20 cellular contexts compared by ENCODE assay signal in the genomic region with DNA sequence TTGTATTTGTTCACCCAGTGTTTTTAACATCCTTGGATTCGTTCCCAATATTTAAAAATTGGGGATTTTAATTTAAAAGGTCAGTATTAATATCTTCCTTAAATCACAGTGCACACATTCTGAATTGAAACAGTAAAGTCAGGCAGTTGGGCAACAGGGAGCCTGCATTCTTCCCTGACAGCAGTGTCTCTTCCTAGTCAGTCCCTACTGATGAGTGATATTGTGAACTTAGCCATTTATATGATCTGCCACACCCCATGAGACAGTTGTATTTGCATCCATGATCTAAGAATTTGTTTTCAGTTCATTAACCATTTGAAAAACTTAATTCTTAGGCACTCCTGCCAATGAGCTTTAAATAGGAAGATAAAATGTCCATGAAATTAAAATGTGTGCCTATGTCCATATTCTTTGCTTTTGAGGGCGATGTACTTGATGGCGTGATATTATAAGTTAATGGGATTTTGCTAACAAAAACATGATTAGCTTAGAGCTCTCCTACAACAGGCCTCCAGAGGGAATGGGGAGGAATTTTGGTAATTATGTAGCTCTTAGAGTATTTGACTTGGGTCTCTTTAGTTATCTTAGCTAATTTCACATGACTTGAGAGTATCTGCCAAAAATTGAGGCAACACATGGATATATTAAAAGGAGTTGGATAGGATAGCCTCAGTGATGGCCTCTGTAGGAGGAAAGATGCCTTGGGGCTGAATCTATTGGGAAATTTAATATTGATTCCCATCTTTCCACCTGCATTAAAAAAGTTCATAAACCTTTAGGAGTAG.
"Had no signal": no experiment of that assay in that cellular context is flagged by ENCODE, and none has a peak within 500 bp of the region (broad histone marks: within the 10 kb centered on the region; RNA-seq: fewer than 3 reads in every experiment).

No MANE protein-coding gene starts in this region.

- H3K36me3 ChIP-seq: tibial nerve had no signal

- ATAC-seq: activated T-cell treated with anti-CD3 and anti-CD28 coated beads, Interleukin-2, amount 50 U/mL, for 4 hours; natural killer cell; stimulated activated naive CD8-positive, alpha-beta T cell treated with anti-CD3 and anti-CD28 coated beads, Interleukin-15, Interleukin-2, amounts not matched to agents 100 U/mL and 50 U/mL, for 24 hours had no signal

- H3K9me3 ChIP-seq: tibial nerve had no signal

- DNase-seq: activated B cell treated with CpG ODN at 0.5 μM for 24 hours; activated CD4-positive, alpha-beta T cell treated with anti-CD3 and anti-CD28 coated beads for 4 hours; activated CD4-positive, alpha-beta T cell treated with anti-CD3 and anti-CD28 coated beads, Interleukin-2, amount 50 U/mL, for 48 hours; activated CD8-positive, alpha-beta memory T cell treated with anti-CD3 and anti-CD28 coated beads, Interleukin-2, amount 50 U/mL, for 48 hours; activated naive CD4-positive, alpha-beta T cell treated with Interleukin-2 at 50 U/mL for 16 hours; activated naive CD8-positive, alpha-beta T cell treated with anti-CD3 and anti-CD28 coated beads for 36 hours; activated T-cell treated with anti-CD3 and anti-CD28 coated beads, Interleukin-2, amount 50 U/mL, for 4 hours; amniotic stem cell; cortex of kidney; endodermal cell; foreskin fibroblast; kidney; midbrain; natural killer cell; retina; stimulated activated CD4-positive, alpha-beta T cell treated with anti-CD3 and anti-CD28 coated beads, Interleukin-4, amount 100 ng/mL, for 4 hours; stimulated activated naive CD8-positive, alpha-beta T cell treated with anti-CD3 and anti-CD28 coated beads, Interleukin-15, Interleukin-2, amounts not matched to agents 100 U/mL and 50 U/mL, for 24 hours; T-helper 1 cell had no signal

- H3K27ac ChIP-seq: epithelial cell of prostate had no signal

- H3K27me3 ChIP-seq: tibial nerve had no signal

- H3K4me3 ChIP-seq: tibial nerve had no signal
